8 cellular contexts compared by ENCODE assay signal in the genomic region with DNA sequence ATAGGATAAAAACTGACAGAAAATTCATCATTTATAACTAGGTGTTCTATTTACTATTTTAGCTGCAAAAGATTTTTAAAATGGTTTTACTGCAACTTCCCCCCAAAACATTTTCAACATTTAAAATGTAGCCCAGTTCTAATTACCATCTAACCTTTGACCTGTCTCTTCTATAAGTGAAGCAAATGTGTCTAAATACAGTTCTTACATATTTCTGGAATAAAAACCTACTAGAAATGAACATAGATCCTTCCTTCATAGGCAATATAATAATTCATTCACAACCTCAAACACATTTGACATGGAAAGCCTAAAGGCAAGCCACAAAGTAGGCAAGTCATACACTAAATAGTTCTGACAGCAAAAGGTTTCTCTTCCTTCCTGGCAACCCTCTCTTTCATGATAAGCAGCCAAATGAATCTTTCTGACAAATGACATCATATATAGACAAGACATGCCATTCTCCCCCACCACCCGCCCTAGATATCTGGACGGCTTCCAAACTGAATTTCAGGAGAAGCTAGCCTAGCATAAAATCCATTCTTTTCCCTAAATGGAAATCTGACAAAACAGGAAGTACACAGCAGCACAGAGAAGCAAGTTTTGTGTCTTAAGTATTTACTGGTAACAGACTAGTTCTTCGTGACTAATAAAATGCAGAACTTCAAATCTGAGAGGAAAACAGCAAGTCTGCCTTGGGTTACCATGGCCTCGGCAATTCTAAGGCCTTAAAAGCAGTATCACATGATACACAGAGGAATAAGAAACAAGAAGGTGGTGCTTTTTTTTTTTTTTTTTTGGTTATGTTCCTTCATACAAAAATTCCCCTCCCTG. TPM values are rescaled to one million over a fixed set of nuclear protein-coding genes. Genes with fewer than 3 reads are reported as not detected.
A peak's percentile ranks its signal among the peaks of the same experiment; 100 is the strongest.
DNase-seq lines count a peak whose midpoint lies in the region; ATAC-seq and TF ChIP-seq lines count a peak whose summit lies in the region.

No MANE protein-coding gene starts in this region.

- intact Hi-C loops in prostate gland (cut with DNase I): no loop called here

- CTCF ChIA-PET in AG04449 (lab: Yijun Ruan, JAX): interaction anchor here (1.3 kb wide), 1 partner anchor 9 kb away, joined by 4 read pairs; no protein-coding TSS in a partner anchor

- 13% methylated on average over 4 of the region's 4 CpGs for WGBS in prostate gland

- H3K4me1 ChIP-seq in prostate gland (replicated peaks): no peaks in the 10 kb centered on the region

- ATAC-seq in GM18909 (IDR thresholded peaks at IDR 0.05; ENCODE audit: poor library complexity, unreplicated experiment) (peak; percentile 58), GM18519 (IDR thresholded peaks at IDR 0.05; ENCODE audit: low FRiP score, unreplicated experiment) (no peak)

- H3K27me3 ChIP-seq in prostate gland (replicated peaks; ENCODE audit: insufficient read depth): no peaks in the 10 kb centered on the region

- no peak overlapping the region for H3K4me3 ChIP-seq in AG04449 (ENCODE audit: low read depth, low read length)
- H3K4me3 ChIP-seq in prostate gland: no peak overlapping the region

- peaks cover 18% of the 10 kb centered on the region for H3K36me3 Mint-ChIP-seq in activated naive CD8-positive, alpha-beta T cell

- DNase-seq in AG04449 (ENCODE audit: low read depth, low spot score) (peak; percentile 80), globus pallidus (ENCODE audit: low spot score) (peak; percentile 62), prostate gland (ENCODE audit: low spot score) (peak; percentile 15), NCI-H510A (lab: John Stamatoyannopoulos, UW) (no peak)

- TF ChIP-seq RAD21 in Ishikawa (IDR thresholded peaks at IDR 0.05; ENCODE audit: low read depth): no peak

- no peak for TF ChIP-seq POLR2A in prostate gland (IDR thresholded peaks at IDR 0.05)

- H3K9me3 Mint-ChIP-seq in activated naive CD8-positive, alpha-beta T cell (ENCODE audit: low read depth): no peaks in the 10 kb centered on the region

- H3K36me3 ChIP-seq in prostate gland: no peaks in the 10 kb centered on the region

- H3K27me3 Mint-ChIP-seq in activated naive CD8-positive, alpha-beta T cell: no peaks in the 10 kb centered on the region

- no peak for TF ChIP-seq CTCF in AG04449 (IDR thresholded peaks at IDR 0.05; ENCODE audit: insufficient read depth, low read length, missing control alignments)
- no peak for TF ChIP-seq CTCF in prostate gland (IDR thresholded peaks at IDR 0.05)

- no peak for TF ChIP-seq EP300 in Ishikawa (IDR thresholded peaks at IDR 0.05; ENCODE audit: borderline replicate concordance)

- H3K4me3 Mint-ChIP-seq in activated naive CD8-positive, alpha-beta T cell: peak overlapping the region; percentile 65

- peak overlapping the region; percentile 59 to 65 for H3K27ac ChIP-seq in prostate gland

- peak overlapping the region; percentile 89 for H3K27ac Mint-ChIP-seq in activated naive CD8-positive, alpha-beta T cell

- POLR2A ChIA-PET in AG04449 (lab: Yijun Ruan, JAX): no interaction called here

- H3K4me1 Mint-ChIP-seq in activated naive CD8-positive, alpha-beta T cell (ENCODE audit: low read depth): peaks cover 77% of the 10 kb centered on the region

- no peaks in the 10 kb centered on the region for H3K9me3 ChIP-seq in prostate gland

TF ChIP-seq in Ishikawa, 13 proteins besides CTCF, POLR2A, EP300 and RAD21:
- TF ChIP-seq FOXM1 (IDR thresholded peaks at IDR 0.05; ENCODE audit: borderline replicate concordance, low read depth) (no peak), ZBTB7A (IDR thresholded peaks at IDR 0.05; ENCODE audit: low read depth) (no peak), CREB1 (IDR thresholded peaks at IDR 0.05; ENCODE audit: low read depth) (no peak), TAF1 (IDR thresholded peaks at IDR 0.05; ENCODE audit: low read depth) (no peak), NFIC (IDR thresholded peaks at IDR 0.05) (peak; percentile 76), EGR1 (IDR thresholded peaks at IDR 0.05) (no peak), TCF12 (IDR thresholded peaks at IDR 0.05; ENCODE audit: low read depth) (no peak)
- TF ChIP-seq, protein P1, sequence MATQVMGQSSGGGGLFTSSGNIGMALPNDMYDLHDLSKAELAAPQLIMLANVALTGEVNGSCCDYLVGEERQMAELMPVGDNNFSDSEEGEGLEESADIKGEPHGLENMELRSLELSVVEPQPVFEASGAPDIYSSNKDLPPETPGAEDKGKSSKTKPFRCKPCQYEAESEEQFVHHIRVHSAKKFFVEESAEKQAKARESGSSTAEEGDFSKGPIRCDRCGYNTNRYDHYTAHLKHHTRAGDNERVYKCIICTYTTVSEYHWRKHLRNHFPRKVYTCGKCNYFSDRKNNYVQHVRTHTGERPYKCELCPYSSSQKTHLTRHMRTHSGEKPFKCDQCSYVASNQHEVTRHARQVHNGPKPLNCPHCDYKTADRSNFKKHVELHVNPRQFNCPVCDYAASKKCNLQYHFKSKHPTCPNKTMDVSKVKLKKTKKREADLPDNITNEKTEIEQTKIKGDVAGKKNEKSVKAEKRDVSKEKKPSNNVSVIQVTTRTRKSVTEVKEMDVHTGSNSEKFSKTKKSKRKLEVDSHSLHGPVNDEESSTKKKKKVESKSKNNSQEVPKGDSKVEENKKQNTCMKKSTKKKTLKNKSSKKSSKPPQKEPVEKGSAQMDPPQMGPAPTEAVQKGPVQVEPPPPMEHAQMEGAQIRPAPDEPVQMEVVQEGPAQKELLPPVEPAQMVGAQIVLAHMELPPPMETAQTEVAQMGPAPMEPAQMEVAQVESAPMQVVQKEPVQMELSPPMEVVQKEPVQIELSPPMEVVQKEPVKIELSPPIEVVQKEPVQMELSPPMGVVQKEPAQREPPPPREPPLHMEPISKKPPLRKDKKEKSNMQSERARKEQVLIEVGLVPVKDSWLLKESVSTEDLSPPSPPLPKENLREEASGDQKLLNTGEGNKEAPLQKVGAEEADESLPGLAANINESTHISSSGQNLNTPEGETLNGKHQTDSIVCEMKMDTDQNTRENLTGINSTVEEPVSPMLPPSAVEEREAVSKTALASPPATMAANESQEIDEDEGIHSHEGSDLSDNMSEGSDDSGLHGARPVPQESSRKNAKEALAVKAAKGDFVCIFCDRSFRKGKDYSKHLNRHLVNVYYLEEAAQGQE (IDR thresholded peaks at IDR 0.05; ENCODE audit: low read depth): no peak
- TF ChIP-seq, protein P2, sequence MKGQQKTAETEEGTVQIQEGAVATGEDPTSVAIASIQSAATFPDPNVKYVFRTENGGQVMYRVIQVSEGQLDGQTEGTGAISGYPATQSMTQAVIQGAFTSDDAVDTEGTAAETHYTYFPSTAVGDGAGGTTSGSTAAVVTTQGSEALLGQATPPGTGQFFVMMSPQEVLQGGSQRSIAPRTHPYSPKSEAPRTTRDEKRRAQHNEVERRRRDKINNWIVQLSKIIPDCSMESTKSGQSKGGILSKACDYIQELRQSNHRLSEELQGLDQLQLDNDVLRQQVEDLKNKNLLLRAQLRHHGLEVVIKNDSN (IDR thresholded peaks at IDR 0.05): no peak

RNA-seq across cellular contexts. Expression of a gene that starts 17.2 kb away (rescaled TPM):
- 10 to 100 TPM; 10.0 to 14.8 TPM for total RNA-seq in prostate gland

RNA-seq across cellular contexts. Expression of a gene that starts 36.5 kb away (rescaled TPM):
- 10 to 100 TPM; 76.8 to 93.7 TPM for total RNA-seq in prostate gland
